ENCODE assay signal across 16 cellular contexts in genomic region chr2:44598330-44598729, GRCh38.
DNase-seq lines count a peak whose midpoint lies in the region; TF ChIP-seq lines count a peak whose summit lies in the region.
"Had no signal": no experiment of that assay in that cellular context is flagged by ENCODE, and none has a peak within 500 bp of the region (broad histone marks: within the 10 kb centered on the region; RNA-seq: fewer than 3 reads in every experiment).

No MANE protein-coding gene starts in this region.

- H3K79me2 ChIP-seq in MM.1S (ENCODE audit: low read length) (no peaks in the 10 kb centered on the region), PC-9 (ENCODE audit: low read depth) (no peaks in the 10 kb centered on the region)

- H3K27ac ChIP-seq in MM.1S (ENCODE audit: low read length) (peak overlapping the region; percentile 35; the same call in 1 of the 2 replicates), PC-9 (peak overlapping the region; percentile 80), Peyer's patch (no peak overlapping the region)
- H3K27ac ChIP-seq: A549, C4-2B, HL-60 had no signal

- H3K9me2 ChIP-seq in MM.1S (replicated peaks; ENCODE audit: insufficient read depth, low read length) (no peaks in the 10 kb centered on the region), PC-9 (ENCODE audit: insufficient read depth) (no peaks in the 10 kb centered on the region)

- H3K9me3 ChIP-seq in MM.1S (replicated peaks; ENCODE audit: insufficient read depth, low read length) (no peaks in the 10 kb centered on the region), PC-9 (ENCODE audit: insufficient read depth, low read depth) (no peaks in the 10 kb centered on the region), Peyer's patch (no peaks in the 10 kb centered on the region)
- H3K9me3 ChIP-seq: A549, BE2C had no signal

- H3K27me3 ChIP-seq in MM.1S (replicated peaks; ENCODE audit: insufficient read depth, low read length) (no peaks in the 10 kb centered on the region), PC-9 (ENCODE audit: insufficient read depth, low read depth) (no peaks in the 10 kb centered on the region), Peyer's patch (no peaks in the 10 kb centered on the region)
- H3K27me3 ChIP-seq: BE2C had no signal

- H4K20me1 ChIP-seq in MM.1S (ENCODE audit: insufficient read depth, low read length) = no peaks in the 10 kb centered on the region
- H4K20me1 ChIP-seq in PC-9 (ENCODE audit: insufficient read depth) = no peaks in the 10 kb centered on the region

- intact Hi-C loops in PC-9 (cut with micrococcal nuclease; ENCODE audit: unreplicated experiment) = loop anchor here (2.0 to 5.0 kb wide), 2 partner anchors 50 to 116 kb away; no protein-coding TSS in a partner anchor

- no peak overlapping the region for H2AFZ ChIP-seq in MM.1S (ENCODE audit: low read length)
- H2AFZ ChIP-seq in PC-9 = no peak overlapping the region

- H3F3A ChIP-seq in MM.1S (ENCODE audit: insufficient read depth, low read length) (peaks cover 15% of the 10 kb centered on the region), PC-9 (ENCODE audit: insufficient read depth, low read depth) (peaks cover 20% of the 10 kb centered on the region)

- TF ChIP-seq CTCF in MM.1S (IDR thresholded peaks at IDR 0.05; ENCODE audit: low read length) = no peak
- TF ChIP-seq CTCF in PC-9 (conservative IDR thresholded peaks at IDR 0.05) = no peak
- no peak for TF ChIP-seq CTCF in epithelial cell of proximal tubule (conservative IDR thresholded peaks at IDR 0.05; ENCODE audit: low read depth, low read length)
- no peak for TF ChIP-seq CTCF in Peyer's patch (IDR thresholded peaks at IDR 0.05)

- POLR2A ChIA-PET in PC-9 (lab: Charles Lee; ENCODE audit: unreplicated experiment) = interaction anchor here (0.6 to 0.7 kb wide), 4 partner anchors 54 to 926 kb away, joined by 3 to 6 read pairs (median 3); no protein-coding TSS in a partner anchor

- H3K4me3 ChIP-seq in MM.1S (ENCODE audit: low read length) = 0 out of 2 replicates have a peak overlapping the region, but pooled peaks have one; percentile 5
- H3K4me3 ChIP-seq in PC-9 = peak overlapping the region; percentile 22; the same call in 1 of the 2 replicates
- no peak overlapping the region for H3K4me3 ChIP-seq in epithelial cell of proximal tubule (ENCODE audit: low read depth, low read length)
- no peak overlapping the region for H3K4me3 ChIP-seq in Peyer's patch
- H3K4me3 ChIP-seq: A549 had no signal

- H3K4me2 ChIP-seq in MM.1S (ENCODE audit: low read depth, low read length) (peak overlapping the region; percentile 46), PC-9 (peak overlapping the region; percentile 66)
- H3K4me2 ChIP-seq: A549 had no signal

- peaks cover 21% of the 10 kb centered on the region for H3K4me1 ChIP-seq in MM.1S (ENCODE audit: low read length)
- H3K4me1 ChIP-seq in PC-9 (replicated peaks; ENCODE audit: insufficient read depth) = peaks cover 26% of the 10 kb centered on the region
- H3K4me1 ChIP-seq in Peyer's patch = no peaks in the 10 kb centered on the region
- H3K4me1 ChIP-seq: A549 had no signal

- CTCF ChIA-PET in PC-9 (lab: Charles Lee) = interaction anchor here (1.5 kb wide), 1 partner anchor 119 kb away, joined by 6 read pairs; no protein-coding TSS in a partner anchor

- H3K36me3 ChIP-seq in MM.1S (replicated peaks; ENCODE audit: insufficient read depth, low read length) (no peaks in the 10 kb centered on the region), PC-9 (ENCODE audit: low read depth) (no peaks in the 10 kb centered on the region), Peyer's patch (no peaks in the 10 kb centered on the region)
- H3K36me3 ChIP-seq: BE2C had no signal

- no TSS peak for BruUV-seq in PC-9 (replicated peaks; lab: Mats Ljungman, UMichigan)

- no peak for TF ChIP-seq POLR2A in Peyer's patch (IDR thresholded peaks at IDR 0.05)

- H3K9ac ChIP-seq in MM.1S (ENCODE audit: low read length) = no peak overlapping the region

- DNase-seq in MM.1S (no peak), PC-9 (peak in 1 of 2 experiments; percentile 83), epithelial cell of proximal tubule (ENCODE audit: low read depth) (peak; percentile 26), pulmonary artery endothelial cell (ENCODE audit: low read depth, low spot score) (peak; percentile 2), mucosa of gallbladder (ENCODE audit: low spot score) (no peak), NCI-H146 treated with DMSO at 0.1 percent for 48 hours (lab: John Stamatoyannopoulos, UW; ENCODE audit: unreplicated experiment) (no peak), Peyer's patch (no peak)
- DNase-seq: BE2C; CD4-positive, alpha-beta memory T cell; DND-41; GDM1; HCEC 1CT; HFFc6 had no signal

Comparison
In these comparisons a context has a peak if more than half of its experiments do, and no peak if none do; other contexts are left out.
1. DNase-seq: peak in epithelial cell of proximal tubule (single experiment) and pulmonary artery endothelial cell (single experiment); none in MM.1S (single experiment), mucosa of gallbladder (single experiment), NCI-H146 treated with DMSO at 0.1 percent for 48 hours (single experiment) and Peyer's patch (0 of 3).
2. H3K27ac ChIP-seq: peak in MM.1S (single experiment) and PC-9 (single experiment); none in Peyer's patch (0 of 4).
3. H3K4me3 ChIP-seq: peak in MM.1S (single experiment) and PC-9 (single experiment); none in epithelial cell of proximal tubule (single experiment) and Peyer's patch (0 of 4).